Comparison of ENCODE assay signal across 13 cellular contexts in genomic region chr20:56422824-56423189, GRCh38. TPM values are rescaled to one million over a fixed set of nuclear protein-coding genes. Genes with fewer than 3 reads are reported as not detected.
A peak's percentile ranks its signal among the peaks of the same experiment; 100 is the strongest.
DNase-seq lines count a peak whose midpoint lies in the region; ATAC-seq and TF ChIP-seq lines count a peak whose summit lies in the region.
"Had no signal": no experiment of that assay in that cellular context is flagged by ENCODE, and none has a peak within 500 bp of the region (broad histone marks: within the 10 kb centered on the region; RNA-seq: fewer than 3 reads in every experiment).

No MANE protein-coding gene starts in this region.

- H3F3A ChIP-seq in GM23338 (replicated peaks; ENCODE audit: low read depth), result no peaks in the 10 kb centered on the region

- H2AFZ ChIP-seq in GM23338, result no peak overlapping the region

- H3K27me3 ChIP-seq in BLaER1 treated with 17β-estradiol and CSF1 and Interleukin-3, amounts not matched to agents 10 nM and 100 nM, result peaks cover 0 to 22% (median 0%) of the 10 kb centered on the region in 11 experiments; a peak in 5 of 22 replicates
- peaks cover 16% of the 10 kb centered on the region; the same call in 1 of the 2 replicates for H3K27me3 ChIP-seq in GM23338 (ENCODE audit: insufficient read depth)

- H4K20me1 ChIP-seq in BLaER1 treated with 17β-estradiol and CSF1 and Interleukin-3, amounts not matched to agents 10 nM and 100 nM, result no peaks in the 10 kb centered on the region
- no peaks in the 10 kb centered on the region for H4K20me1 ChIP-seq in GM23338 (replicated peaks; ENCODE audit: insufficient read depth)

- H3K36me3 Mint-ChIP-seq in GM23338 (ENCODE audit: low read depth), result no peaks in the 10 kb centered on the region
- H3K36me3 Mint-ChIP-seq in activated naive CD8-positive, alpha-beta T cell, result peaks cover 4% of the 10 kb centered on the region
- no peaks in the 10 kb centered on the region for H3K36me3 Mint-ChIP-seq in mesothelial cell of epicardium

- ATAC-seq in GM23338 (peak; percentile 77), HG03045 (IDR thresholded peaks at IDR 0.05; ENCODE audit: unreplicated experiment) (no peak), GM21381 (IDR thresholded peaks at IDR 0.05; ENCODE audit: unreplicated experiment) (no peak)

- H3K4me3 ChIP-seq in BLaER1 treated with 17β-estradiol and CSF1 and Interleukin-3, amounts not matched to agents 10 nM and 100 nM, result no peak overlapping the region
- H3K4me3 ChIP-seq in GM23338, result no peak overlapping the region

- no peaks in the 10 kb centered on the region for H3K9me2 ChIP-seq in GM23338 (ENCODE audit: insufficient read depth)

- TF ChIP-seq CTCF in GM23338 (conservative IDR thresholded peaks at IDR 0.05; ENCODE audit: low read depth in 2 of 2), result no peak
- no peak for TF ChIP-seq CTCF in mesothelial cell of epicardium (IDR thresholded peaks at IDR 0.05; ENCODE audit: unreplicated experiment)

- H3K4me1 Mint-ChIP-seq in GM23338 (peaks cover 15% of the 10 kb centered on the region), mesothelial cell of epicardium (peaks cover 6% of the 10 kb centered on the region)
- H3K4me1 Mint-ChIP-seq in activated naive CD8-positive, alpha-beta T cell (ENCODE audit: low read depth), result peaks cover 74% of the 10 kb centered on the region

- no peak overlapping the region for H3K9ac ChIP-seq in BLaER1 treated with 17β-estradiol and CSF1 and Interleukin-3, amounts not matched to agents 10 nM and 100 nM

- DNase-seq in GM23338 (ENCODE audit: low spot score) (peak; percentile 57), mesothelial cell of epicardium (ENCODE audit: low spot score in 2 of 2, unreplicated experiment in 2 of 2) (no peak), NCI-H748 (lab: John Stamatoyannopoulos, UW; ENCODE audit: unreplicated experiment) (no peak), MV-4-11 (lab: John Stamatoyannopoulos, UW) (no peak)
- DNase-seq: kidney; NCI-H2081 treated with DMSO at 0.1 percent for 48 hours; NK-92 treated with Interleukin-12 subunit alpha and Interleukin-12 subunit beta, amount 100 ng/mL, for 24 hours; stimulated activated CD4-positive, alpha-beta T cell treated with anti-CD3 and anti-CD28 coated beads, Interleukin-2, amount 100 ng/mL, for 48 hours had no signal

- peak overlapping the region in 6 of 11 experiments; percentile 9 to 79 (median 78); a peak in 11 of 22 replicates for H3K4me2 ChIP-seq in BLaER1 treated with 17β-estradiol and CSF1 and Interleukin-3, amounts not matched to agents 10 nM and 100 nM
- 0 out of 2 replicates have a peak overlapping the region, but pooled peaks have one; percentile 44 for H3K4me2 ChIP-seq in GM23338

- H3K27ac Mint-ChIP-seq in GM23338 (no peak overlapping the region), mesothelial cell of epicardium (peak overlapping the region; percentile 75)
- H3K27ac Mint-ChIP-seq in activated naive CD8-positive, alpha-beta T cell, result peak overlapping the region; percentile 94

- no peak overlapping the region for H3K27ac ChIP-seq in BLaER1 treated with 17β-estradiol and CSF1 and Interleukin-3, amounts not matched to agents 10 nM and 100 nM
- no peak overlapping the region for H3K27ac ChIP-seq in GM23338 (ENCODE audit: low read depth)

- no peaks in the 10 kb centered on the region for H3K9me3 ChIP-seq in BLaER1 treated with 17β-estradiol and CSF1 and Interleukin-3, amounts not matched to agents 10 nM and 100 nM (replicated peaks in 1 of 11)

- H3K4me1 ChIP-seq in BLaER1 treated with 17β-estradiol and CSF1 and Interleukin-3, amounts not matched to agents 10 nM and 100 nM, result peaks cover 0 to 89% (median 51%) of the 10 kb centered on the region in 10 experiments; a peak in 17 of 20 replicates
- no peaks in the 10 kb centered on the region for H3K4me1 ChIP-seq in GM23338 (ENCODE audit: insufficient read depth)

- no peaks in the 10 kb centered on the region for H3K9me3 Mint-ChIP-seq in GM23338
- H3K9me3 Mint-ChIP-seq in activated naive CD8-positive, alpha-beta T cell (ENCODE audit: low read depth), result no peaks in the 10 kb centered on the region
- no peaks in the 10 kb centered on the region for H3K9me3 Mint-ChIP-seq in mesothelial cell of epicardium

- H3K27me3 Mint-ChIP-seq in GM23338 (ENCODE audit: insufficient read depth, low read depth, poor library complexity), result peaks cover 35% of the 10 kb centered on the region
- H3K27me3 Mint-ChIP-seq in activated naive CD8-positive, alpha-beta T cell, result no peaks in the 10 kb centered on the region
- no peaks in the 10 kb centered on the region for H3K27me3 Mint-ChIP-seq in mesothelial cell of epicardium (ENCODE audit: low read depth)

- H3K36me3 ChIP-seq in BLaER1 treated with 17β-estradiol and CSF1 and Interleukin-3, amounts not matched to agents 10 nM and 100 nM, result no peaks in the 10 kb centered on the region
- H3K36me3 ChIP-seq in GM23338 (ENCODE audit: insufficient read depth), result no peaks in the 10 kb centered on the region

- H3K4me3 Mint-ChIP-seq in GM23338, result no peak overlapping the region
- H3K4me3 Mint-ChIP-seq in activated naive CD8-positive, alpha-beta T cell, result peak overlapping the region; percentile 28
- H3K4me3 Mint-ChIP-seq in mesothelial cell of epicardium, result no peak overlapping the region

- no peaks in the 10 kb centered on the region for H3K79me2 ChIP-seq in GM23338 (replicated peaks; ENCODE audit: insufficient read depth)

TF ChIP-seq in GM23338, 12 proteins besides CTCF, POLR2A, EP300 and RAD21 (continues in another document):
- no peak for TF ChIP-seq JUNB (IDR thresholded peaks at IDR 0.05; ENCODE audit: unreplicated experiment)
- no peak for TF ChIP-seq EZH2 (IDR thresholded peaks at IDR 0.05; ENCODE audit: low read depth, unreplicated experiment)
- no peak for TF ChIP-seq EZH2phosphoT487 (IDR thresholded peaks at IDR 0.05; ENCODE audit: unreplicated experiment)
- no peak for TF ChIP-seq ETS1 (IDR thresholded peaks at IDR 0.05)
- TF ChIP-seq POLR2AphosphoS5 (IDR thresholded peaks at IDR 0.05; ENCODE audit: low read depth), result no peak
- TF ChIP-seq ZNF331 (CRISPR knock-in tag; IDR thresholded peaks at IDR 0.05; ENCODE audit: low read depth), result no peak
- no peak for TF ChIP-seq STAT1 (IDR thresholded peaks at IDR 0.05; ENCODE audit: unreplicated experiment)
- TF ChIP-seq ZNF114 (CRISPR knock-in tag; IDR thresholded peaks at IDR 0.05), result no peak

RNA-seq across cellular contexts. Expression of gene CASS4, which starts 10.7 kb away (rescaled TPM):
- 0.12 TPM in 1 of 2 replicates, not detected in the other for total RNA-seq in GM23338 (2014; rRNA removed; shearing (Covaris generic))
- polyA plus RNA-seq in GM23338 (2016; fragmentation: Nextera tagmentation; extraction: Ambion mirVana), result not detected in 2 replicates
- total RNA-seq in mesothelial cell of epicardium, result 0.67 to 0.78 TPM (median 0.72 TPM) in 3 replicates
- total RNA-seq: osteocyte had no signal

RNA-seq across cellular contexts. Expression of gene CSTF1, which starts 30.4 kb away (rescaled TPM):
- total RNA-seq in GM23338 (2014; rRNA removed; shearing (Covaris generic)), result 59.1 and 62.3 TPM in 2 replicates
- polyA plus RNA-seq in GM23338 (2016; fragmentation: Nextera tagmentation; extraction: Ambion mirVana), result 17.1 and 21.5 TPM in 2 replicates
- total RNA-seq in mesothelial cell of epicardium, result 36.8 to 43.5 TPM (median 40.9 TPM) in 3 replicates

RNA-seq across cellular contexts. Expression of gene AURKA, which starts 30.8 kb away (rescaled TPM):
- 75.8 and 96.9 TPM in 2 replicates for total RNA-seq in GM23338 (2014; rRNA removed; shearing (Covaris generic))
- 79.3 and 82.0 TPM in 2 replicates for polyA plus RNA-seq in GM23338 (2016; fragmentation: Nextera tagmentation; extraction: Ambion mirVana)
- total RNA-seq in mesothelial cell of epicardium, result 13.2 to 14.7 TPM (median 14.4 TPM) in 3 replicates

RNA-seq across cellular contexts. Expression of gene RTF2, which starts 45.6 kb away (rescaled TPM):
- total RNA-seq in GM23338 (2014; rRNA removed; shearing (Covaris generic)), result 28.2 and 41.1 TPM in 2 replicates
- polyA plus RNA-seq in GM23338 (2016; fragmentation: Nextera tagmentation; extraction: Ambion mirVana), result 53.1 and 53.7 TPM in 2 replicates
- total RNA-seq in mesothelial cell of epicardium, result 59.5 to 63.2 TPM (median 61.9 TPM) in 3 replicates
